Comparison of ENCODE assay signal across 38 cellular contexts in the genomic region with DNA sequence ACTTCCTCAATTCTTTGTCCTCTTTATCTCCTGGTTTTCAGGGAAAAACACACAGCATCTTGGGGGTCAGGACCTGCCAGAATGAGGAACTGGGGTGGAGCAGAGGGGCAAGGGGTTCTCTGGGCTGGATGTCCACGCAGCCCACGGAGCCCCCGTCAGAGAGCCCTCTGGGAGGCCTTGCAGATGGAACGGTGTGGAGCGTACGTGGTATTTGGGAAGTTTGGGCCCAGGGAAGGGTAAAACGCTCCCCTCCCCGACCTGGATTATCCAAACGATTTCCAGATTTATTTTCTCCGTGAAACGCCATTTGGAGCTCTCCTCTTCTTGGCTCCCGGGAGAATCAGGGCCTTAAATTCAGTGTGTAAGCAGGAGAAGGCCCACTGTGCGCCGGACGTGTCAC. TPM values are rescaled to one million over a fixed set of nuclear protein-coding genes. Genes with fewer than 3 reads are reported as not detected.
"Had no signal": no experiment of that assay in that cellular context is flagged by ENCODE, and none has a peak within 500 bp of the region (broad histone marks: within the 10 kb centered on the region; RNA-seq: fewer than 3 reads in every experiment).

No MANE protein-coding gene starts in this region.

- H3K27ac ChIP-seq: colonic mucosa, esophagus squamous epithelium, heart right ventricle, neutrophil, prostate gland, right atrium auricular region, thoracic aorta, tibial nerve, upper lobe of left lung, uterus had no signal

- H3K27me3 ChIP-seq: colonic mucosa, esophagus squamous epithelium, neutrophil, right atrium auricular region, tibial nerve, upper lobe of left lung, uterus had no signal

- H3K4me2 ChIP-seq: smooth muscle cell had no signal

- H3K36me3 ChIP-seq: colonic mucosa, esophagus squamous epithelium, heart right ventricle, neutrophil, prostate gland, right atrium auricular region, thoracic aorta, tibial nerve, upper lobe of left lung, uterus had no signal

- H3K27me3 Mint-ChIP-seq: central memory CD8-positive, alpha-beta T cell had no signal

- H3K9me3 Mint-ChIP-seq: central memory CD8-positive, alpha-beta T cell; immature natural killer cell; nephron had no signal

- H3K9me3 ChIP-seq: colonic mucosa, esophagus squamous epithelium, neutrophil, prostate gland, thoracic aorta, tibial nerve, upper lobe of left lung, uterus had no signal

- H3K4me1 Mint-ChIP-seq: central memory CD8-positive, alpha-beta T cell; immature natural killer cell; memory B cell; naive thymus-derived CD4-positive, alpha-beta T cell; nephron had no signal

- H3K4me1 ChIP-seq: colonic mucosa, prostate gland, upper lobe of left lung, uterus had no signal

- H3K36me3 Mint-ChIP-seq: immature natural killer cell; naive thymus-derived CD4-positive, alpha-beta T cell had no signal

- ATAC-seq: heart right ventricle; left colon; left ventricle myocardium superior; naive thymus-derived CD4-positive, alpha-beta T cell; sciatic nerve had no signal

- FAIRE-seq: endometrium had no signal

- H3K27ac Mint-ChIP-seq: immature natural killer cell; memory B cell; naive thymus-derived CD4-positive, alpha-beta T cell had no signal

- DNase-seq: colonic mucosa; dermis blood vessel endothelial cell; effector memory CD4-positive, alpha-beta T cell; erythroblast; esophagus squamous epithelium; foreskin melanocyte; glutamatergic neuron; heart right ventricle; hypothalamus; immature natural killer cell; islet precursor cell; kidney glomerular epithelial cell; left colon; left ventricle myocardium superior; midbrain; naive thymus-derived CD4-positive, alpha-beta T cell; stimulated activated CD4-positive, alpha-beta T cell treated with anti-CD3 and anti-CD28 coated beads, Interleukin-12 subunit alpha, Interleukin-12 subunit beta, amount 100 ng/mL, for 4 hours; stimulated activated CD4-positive, alpha-beta T cell treated with anti-CD3 and anti-CD28 coated beads, Interleukin-1b, Interleukin-23, amount 100 ng/mL, for 48 hours; stimulated activated CD4-positive, alpha-beta T cell treated with anti-CD3 and anti-CD28 coated beads, Interleukin-4, amount 100 ng/mL, for 1 hour; stimulated activated CD8-positive, alpha-beta memory T cell treated with anti-CD3 and anti-CD28 coated beads, Interleukin-4, amount 100 ng/mL, for 48 hours; stimulated activated naive CD4-positive, alpha-beta T cell treated with Interleukin-2 at 50 U/mL for 16 hours; substantia nigra; upper lobe of left lung; uterus had no signal

- H3K4me3 ChIP-seq: colonic mucosa, esophagus squamous epithelium, heart right ventricle, lung, prostate gland, right atrium auricular region, smooth muscle cell, thoracic aorta, tibial nerve, upper lobe of left lung, uterus had no signal

- H3K4me3 Mint-ChIP-seq: central memory CD8-positive, alpha-beta T cell; immature natural killer cell; memory B cell; naive thymus-derived CD4-positive, alpha-beta T cell; nephron had no signal

RNA-seq across cellular contexts. Expression of a gene that starts 51.7 kb away (rescaled TPM):
- total RNA-seq: chondrocyte; dermis blood vessel endothelial cell; naive thymus-derived CD4-positive, alpha-beta T cell; osteoblast; smooth muscle cell had no signal
- polyA plus RNA-seq: immature natural killer cell; naive thymus-derived CD4-positive, alpha-beta T cell; smooth muscle cell had no signal
